In genomic region chr1:170247751-170248521, GRCh38 we compare ENCODE assay signal across 15 cellular contexts.
A peak's percentile ranks its signal among the peaks of the same experiment; 100 is the strongest.
DNase-seq lines count a peak whose midpoint lies in the region; ATAC-seq, FAIRE-seq and TF ChIP-seq lines count a peak whose summit lies in the region.
"Had no signal": no experiment of that assay in that cellular context is flagged by ENCODE, and none has a peak within 500 bp of the region (broad histone marks: within the 10 kb centered on the region; RNA-seq: fewer than 3 reads in every experiment).

No MANE protein-coding gene starts in this region.

- DNase-seq in GM13977 (ENCODE audit: low spot score) (peak; percentile 20), GM12878 (ENCODE audit: low read depth, low spot score) (peak; percentile 31), esophagus squamous epithelium (lab: John Stamatoyannopoulos, UW) (no peak), NCI-H2171 treated with DMSO at 0.1 percent for 48 hours (lab: John Stamatoyannopoulos, UW) (no peak), HUDEP-2 (lab: John Stamatoyannopoulos, UW; ENCODE audit: unreplicated experiment in 76 of 76) (no peak)
- DNase-seq: activated gamma-delta T cell treated with Interleukin-2 at 50 U/mL for 16 hours, BE2C, EL, NCI-H1694 treated with DMSO at 0.1 percent for 48 hours, NCI-H774 had no signal

- ATAC-seq in GM21390 (IDR thresholded peaks at IDR 0.05; ENCODE audit: unreplicated experiment) (peak; percentile 76), HG03442 (IDR thresholded peaks at IDR 0.05; ENCODE audit: unreplicated experiment) (peak; percentile 79), GM12878 (peak; percentile 78), GM19397 (IDR thresholded peaks at IDR 0.05; ENCODE audit: unreplicated experiment) (no peak)
- ATAC-seq: K562 had no signal

- POLR2A ChIA-PET in GM12878 (lab: Charles Lee), result no interaction called here

- SMC1A ChIA-PET in GM12878 (lab: Charles Lee; ENCODE audit: uncharacterized antibody, unreplicated experiment), result interaction anchor here (0.7 to 2.0 kb wide), 12 partner anchors 7 to 634 kb away, joined by 3 to 7 read pairs (median 3); partner anchors contain the start of gene KIFAP3

- H3K4me1 ChIP-seq in GM12878 (ENCODE audit: control insufficient read depth, insufficient read depth, low read length), result peaks cover 4% of the 10 kb centered on the region
- H3K4me1 ChIP-seq in esophagus squamous epithelium, result no peaks in the 10 kb centered on the region
- H3K4me1 ChIP-seq: BE2C, HAP-1 had no signal

- TF ChIP-seq POLR2A in GM12878 (IDR thresholded peaks at IDR 0.05; ENCODE audit: low read depth, low read length) (no peak), esophagus squamous epithelium (IDR thresholded peaks at IDR 0.05) (no peak)

- BruUV-seq in GM12878 (replicated peaks; lab: Mats Ljungman, UMichigan), result no TSS peak

- peak overlapping the region; percentile 50 for H3K4me2 ChIP-seq in GM12878 (ENCODE audit: control insufficient read depth, insufficient read depth)

- no peak overlapping the region for H3K9ac ChIP-seq in GM12878 (ENCODE audit: control insufficient read depth, insufficient read depth, low read length)

- H3K79me2 ChIP-seq in GM12878 (ENCODE audit: control insufficient read depth, insufficient read depth, low read length), result no peaks in the 10 kb centered on the region

- TF ChIP-seq CTCF in GM13977 (IDR thresholded peaks at IDR 0.05; ENCODE audit: extremely low read depth, insufficient read depth, missing control alignments), result no peak
- no peak for TF ChIP-seq CTCF in GM12878 (IDR thresholded peaks at IDR 0.05 in 2 of 3, conservative IDR thresholded peaks at IDR 0.05 in 1 of 3; ENCODE audit: control insufficient read depth in 2 of 3, extremely low read depth in 1 of 3, insufficient read depth in 1 of 3, low read depth in 3 of 3, low read length in 3 of 3)
- no peak for TF ChIP-seq CTCF in esophagus squamous epithelium (IDR thresholded peaks at IDR 0.05)

- FAIRE-seq in GM12878 (lab: Jason Lieb, UNC), result peak; percentile 78
- FAIRE-seq: K562 had no signal

- TF ChIP-seq EP300 in GM12878 (IDR thresholded peaks at IDR 0.05; ENCODE audit: borderline replicate concordance in 1 of 2, control insufficient read depth in 1 of 2, low read depth in 2 of 2, low read length in 2 of 2), result no peak

- H2AFZ ChIP-seq in GM12878 (ENCODE audit: control insufficient read depth, low read depth, low read length), result peak overlapping the region; percentile 58

- CTCF ChIA-PET in GM12878 (lab: Yijun Ruan, JAX), result interaction anchor here (0.9 to 1.7 kb wide), 2 partner anchors 9 to 73 kb away, joined by 4 to 5 read pairs; no protein-coding TSS in a partner anchor

- no peaks in the 10 kb centered on the region for H4K20me1 ChIP-seq in GM12878 (ENCODE audit: control insufficient read depth, insufficient read depth)

- TF ChIP-seq RAD21 in GM12878 (IDR thresholded peaks at IDR 0.05; ENCODE audit: insufficient read depth, low read depth, low read length), result no peak

- RAD21 ChIA-PET in GM12878 (lab: Charles Lee; ENCODE audit: unreplicated experiment), result interaction anchor here (0.7 kb wide), 1 partner anchor 27 kb away, joined by 4 read pairs; no protein-coding TSS in a partner anchor

- intact Hi-C loops in GM12878 (cut with micrococcal nuclease; ENCODE audit: unreplicated experiment), result loop anchor here (10.0 kb wide), 1 partner anchor 313 kb away; no protein-coding TSS in a partner anchor
- intact Hi-C loops in esophagus squamous epithelium (cut with DNase I), result no loop called here

- H3K36me3 ChIP-seq in GM12878 (ENCODE audit: control insufficient read depth in 2 of 2, insufficient read depth in 2 of 2, low read length in 1 of 2) (no peaks in the 10 kb centered on the region), esophagus squamous epithelium (no peaks in the 10 kb centered on the region)
- H3K36me3 ChIP-seq: BE2C, HAP-1 had no signal

- no peaks in the 10 kb centered on the region for H3K27me3 ChIP-seq in GM12878 (replicated peaks in 1 of 2; ENCODE audit: control insufficient read depth in 2 of 2, insufficient read depth in 2 of 2, low read length in 1 of 2)
- no peaks in the 10 kb centered on the region for H3K27me3 ChIP-seq in esophagus squamous epithelium
- H3K27me3 ChIP-seq: BE2C had no signal

- H3K27ac ChIP-seq in GM12878 (ENCODE audit: control insufficient read depth, insufficient read depth) (no peak overlapping the region; the same call in 1 of the 2 replicates), esophagus squamous epithelium (no peak overlapping the region)

- in situ Hi-C loops in GM13977 (cut with MboI; ENCODE audit: low pct_unique_long_range_greater_than_20kb, low sequenced_read_pairs, unreplicated experiment), result no loop called here
- in situ Hi-C loops in GM12878 (cut with MboI), result no loop called here

- H3K4me3 ChIP-seq in GM12878 (no peak overlapping the region), esophagus squamous epithelium (no peak overlapping the region)
- H3K4me3 ChIP-seq: HAP-1, K562 had no signal

- no peaks in the 10 kb centered on the region; the same call in 2 of the 3 replicates for H3K9me3 ChIP-seq in GM12878 (replicated peaks; ENCODE audit: control insufficient read depth, insufficient read depth, low read length)
- H3K9me3 ChIP-seq in esophagus squamous epithelium, result no peaks in the 10 kb centered on the region
- H3K9me3 ChIP-seq: BE2C had no signal

- WGBS in GM12878 (ENCODE audit: insufficient coverage, insufficient replicate concordance, low lambda C conversion rate, missing lambda C conversion rate), result 0% methylated on average over 5 of the region's 5 CpGs
- 50 to 59% methylated on average over 5 of the region's 5 CpGs for WGBS in esophagus squamous epithelium, 2 donors

TF ChIP-seq in GM12878, 131 proteins besides CTCF, POLR2A, EP300 and RAD21 (continues in another document):
- TF ChIP-seq ZNF207 (IDR thresholded peaks at IDR 0.05; ENCODE audit: borderline replicate concordance) (no peak), RFX5 (IDR thresholded peaks at IDR 0.05; ENCODE audit: low read depth, low read length) (no peak), TCF7 (IDR thresholded peaks at IDR 0.05; ENCODE audit: borderline replicate concordance) (peak; percentile 71; the same call in 1 of the 2 replicates), ZNF274 (IDR thresholded peaks at IDR 0.05; ENCODE audit: insufficient read depth, insufficient read length) (no peak), CHD4 (IDR thresholded peaks at IDR 0.05) (no peak), CHD2 (IDR thresholded peaks at IDR 0.05; ENCODE audit: borderline replicate concordance, low read depth, low read length) (no peak), IRF4 (IDR thresholded peaks at IDR 0.05; ENCODE audit: low read depth, low read length) (no peak), DPF2 (IDR thresholded peaks at IDR 0.05) (0 out of 2 replicates have a peak, but pooled peaks have one; percentile 14), CEBPB (IDR thresholded peaks at IDR 0.05; ENCODE audit: borderline replicate concordance in 1 of 2, low read depth in 2 of 2, low read length in 2 of 2) (no peak), ZNF384 (IDR thresholded peaks at IDR 0.05; ENCODE audit: borderline replicate concordance, low read depth, low read length) (no peak), IKZF1 (conservative IDR thresholded peaks at IDR 0.05) (peak; percentile 79), BCL3 (IDR thresholded peaks at IDR 0.05; ENCODE audit: borderline replicate concordance, insufficient read depth, low read depth, low read length, poor library complexity, severe bottlenecking) (no peak), SUZ12 (IDR thresholded peaks at IDR 0.05; ENCODE audit: unreplicated experiment) (no peak), ATF7 (IDR thresholded peaks at IDR 0.05; ENCODE audit: low read depth) (peak; percentile 76; the same call in 1 of the 2 replicates), GATAD2B (conservative IDR thresholded peaks at IDR 0.05; ENCODE audit: low read depth) (0 out of 2 replicates have a peak, but pooled peaks have one; percentile 20), POU2F2 (IDR thresholded peaks at IDR 0.05; ENCODE audit: borderline replicate concordance, low read depth, low read length) (no peak), RUNX3 (IDR thresholded peaks at IDR 0.05; ENCODE audit: low read length) (peak; percentile 95), MEF2A (IDR thresholded peaks at IDR 0.05; ENCODE audit: insufficient read depth, low read depth, low read length) (peak; percentile 72; the same call in 1 of the 2 replicates), NFIC (IDR thresholded peaks at IDR 0.05; ENCODE audit: low read depth, low read length) (peak; percentile 58), FOXM1 (IDR thresholded peaks at IDR 0.05; ENCODE audit: low read depth, low read length) (no peak), RELB (IDR thresholded peaks at IDR 0.05; ENCODE audit: low read depth) (peak; percentile 46; the same call in 1 of the 2 replicates), BACH1 (IDR thresholded peaks at IDR 0.05; ENCODE audit: borderline replicate concordance) (no peak), EED (IDR thresholded peaks at IDR 0.05; ENCODE audit: low read depth) (peak; percentile 36; the same call in 1 of the 2 replicates), ASH2L (IDR thresholded peaks at IDR 0.05; ENCODE audit: borderline replicate concordance, low read depth) (no peak), SIX5 (IDR thresholded peaks at IDR 0.05; ENCODE audit: low read depth, low read length, severe bottlenecking) (no peak), JUND (IDR thresholded peaks at IDR 0.05; ENCODE audit: low read depth, low read length) (no peak)

Comparison
In these comparisons a context has a peak if more than half of its experiments do, and no peak if none do; other contexts are left out.
1. DNase-seq: peak in GM13977 (single experiment) and GM12878 (single experiment); none in esophagus squamous epithelium (single experiment), NCI-H2171 treated with DMSO at 0.1 percent for 48 hours (single experiment) and HUDEP-2 (0 of 76).